In genomic region chr4:111698361-111698760, GRCh38 we compare ENCODE assay signal across 7 cellular contexts.
"Had no signal": no experiment of that assay in that cellular context is flagged by ENCODE, and none has a peak within 500 bp of the region (broad histone marks: within the 10 kb centered on the region; RNA-seq: fewer than 3 reads in every experiment).

No MANE protein-coding gene starts in this region.

- ATAC-seq: GM12878 had no signal

- DNase-seq: GDM1, GF-D8 had no signal

- H3K4me3 ChIP-seq: GM12878 had no signal

- FAIRE-seq: GM12878, GM12891, GM12892, GM18507, GM19239 had no signal
